Comparison of ENCODE assay signal across 15 cellular contexts in genomic region chr10:29698766-29699490, GRCh38.
DNase-seq lines count a peak whose midpoint lies in the region; ATAC-seq and TF ChIP-seq lines count a peak whose summit lies in the region.
"Had no signal": no experiment of that assay in that cellular context is flagged by ENCODE, and none has a peak within 500 bp of the region (broad histone marks: within the 10 kb centered on the region; RNA-seq: fewer than 3 reads in every experiment).

No MANE protein-coding gene starts in this region.

- no peak for TF ChIP-seq POLR2A in esophagus muscularis mucosa (IDR thresholded peaks at IDR 0.05; ENCODE audit: low read depth)

- peaks cover 28% of the 10 kb centered on the region for H3K4me1 Mint-ChIP-seq in type B pancreatic cell (ENCODE audit: unreplicated experiment)

- peaks cover 13 to 84% (median 76%) of the 10 kb centered on the region in 4 donors for H3K4me1 ChIP-seq in esophagus muscularis mucosa
- peaks cover 15 to 20% of the 10 kb centered on the region in 2 experiments for H3K4me1 ChIP-seq in trophoblast cell (ENCODE audit: control insufficient read depth in 1 of 2, insufficient read depth in 2 of 2, low read length in 2 of 2)

- no peak overlapping the region for H2BK12ac ChIP-seq in trophoblast cell (ENCODE audit: low read length)

- H3K9ac ChIP-seq in trophoblast cell (ENCODE audit: low read length), result no peak overlapping the region

- H3K27me3 ChIP-seq in esophagus muscularis mucosa (no peaks in the 10 kb centered on the region), trophoblast cell (ENCODE audit: insufficient read depth, low read length) (no peaks in the 10 kb centered on the region), WERI-Rb-1 (ENCODE audit: insufficient read depth, low read depth, severe bottlenecking) (no peaks in the 10 kb centered on the region)

- no peak overlapping the region for H4K12ac ChIP-seq in trophoblast cell (ENCODE audit: low read depth, low read length)

- DNase-seq in NCI-H345 treated with DMSO at 0.1 percent for 48 hours (lab: John Stamatoyannopoulos, UW; ENCODE audit: unreplicated experiment), result peak; percentile 16
- DNase-seq in esophagus muscularis mucosa (ENCODE audit: extremely low spot score), result no peak
- peak; percentile 76 to 87 for DNase-seq in trophoblast cell
- DNase-seq in type B pancreatic cell (ENCODE audit: extremely low spot score, unreplicated experiment), result no peak
- no peak for DNase-seq in amniotic stem cell (lab: John Stamatoyannopoulos, UW)
- no peak for DNase-seq in WERI-Rb-1
- DNase-seq: CD4-positive, CD25-positive, alpha-beta regulatory T cell; KG1; NCI-H1436; NCI-H2029; NCI-H446; NCI-H82 had no signal

- no peaks in the 10 kb centered on the region for H3K27me3 Mint-ChIP-seq in type B pancreatic cell
- H3K27me3 Mint-ChIP-seq: B cell; CD4-positive, CD25-positive, alpha-beta regulatory T cell had no signal

- no peak overlapping the region for H2BK5ac ChIP-seq in trophoblast cell (ENCODE audit: low read depth, low read length, poor library complexity)

- H2AFZ ChIP-seq in trophoblast cell (ENCODE audit: insufficient read depth, low read length, poor library complexity), result no peak overlapping the region

- H3K4me3 ChIP-seq in esophagus muscularis mucosa, result no peak overlapping the region
- H3K4me3 ChIP-seq in trophoblast cell (ENCODE audit: low read depth, low read length), result no peak overlapping the region
- H3K4me3 ChIP-seq in WERI-Rb-1 (ENCODE audit: low read depth, low read length), result no peak overlapping the region

- no peak for ATAC-seq in HG03139 (IDR thresholded peaks at IDR 0.05; ENCODE audit: unreplicated experiment)
- ATAC-seq: HepG2 had no signal

- no peak overlapping the region for H3K4me2 ChIP-seq in trophoblast cell (ENCODE audit: low read length)

- H3K27ac ChIP-seq in esophagus muscularis mucosa (replicated peaks in 1 of 4) (peak overlapping the region; percentile 4 to 58 (median 40)), trophoblast cell (ENCODE audit: low read depth, low read length) (no peak overlapping the region), WERI-Rb-1 (no peak overlapping the region)

- no peak overlapping the region for H3K4ac ChIP-seq in trophoblast cell (ENCODE audit: low read depth, low read length)

- H3K18ac ChIP-seq in trophoblast cell (ENCODE audit: low read length), result no peak overlapping the region

- H3K14ac ChIP-seq in trophoblast cell (ENCODE audit: low read length), result no peak overlapping the region

- TF ChIP-seq CTCF in esophagus muscularis mucosa (IDR thresholded peaks at IDR 0.05) (no peak), type B pancreatic cell (conservative IDR thresholded peaks at IDR 0.05) (no peak), WERI-Rb-1 (IDR thresholded peaks at IDR 0.05; ENCODE audit: low read depth, low read length) (no peak)

- peaks cover 3% of the 10 kb centered on the region for H3K79me1 ChIP-seq in trophoblast cell (ENCODE audit: low read length)

- H2BK120ac ChIP-seq in trophoblast cell (ENCODE audit: insufficient read depth, low read length, poor library complexity), result no peak overlapping the region

- 94% methylated on average over 8 of the region's 8 CpGs for WGBS in esophagus muscularis mucosa
- no CpG with 5 or more reads among the region's 8 CpGs for WGBS in trophoblast cell (ENCODE audit: extremely low coverage, insufficient coverage, insufficient read length)

- H3K23ac ChIP-seq in trophoblast cell (ENCODE audit: low read length), result no peak overlapping the region

- intact Hi-C loops in esophagus muscularis mucosa (cut with DNase I), result no loop called here

- no peak overlapping the region for H3K4me3 Mint-ChIP-seq in type B pancreatic cell
- H3K4me3 Mint-ChIP-seq: B cell; CD4-positive, CD25-positive, alpha-beta regulatory T cell had no signal

- H2AK5ac ChIP-seq in trophoblast cell (ENCODE audit: low read length), result no peak overlapping the region

- H3K9me3 Mint-ChIP-seq in type B pancreatic cell, result peaks cover 4% of the 10 kb centered on the region

- H3K36me3 ChIP-seq in esophagus muscularis mucosa (no peaks in the 10 kb centered on the region), trophoblast cell (ENCODE audit: control insufficient read depth in 1 of 2, insufficient read depth in 2 of 2, low read length in 2 of 2) (peaks cover 0 to 5% of the 10 kb centered on the region in 2 experiments), WERI-Rb-1 (no peaks in the 10 kb centered on the region)

- H4K8ac ChIP-seq in trophoblast cell (ENCODE audit: low read depth, low read length), result no peak overlapping the region

- no peaks in the 10 kb centered on the region for H3K9me3 ChIP-seq in esophagus muscularis mucosa
- H3K9me3 ChIP-seq in trophoblast cell (ENCODE audit: insufficient read depth, low read depth, low read length), result no peaks in the 10 kb centered on the region
- no peaks in the 10 kb centered on the region for H3K9me3 ChIP-seq in WERI-Rb-1 (ENCODE audit: severe bottlenecking)

- H4K91ac ChIP-seq in trophoblast cell (ENCODE audit: low read depth, low read length), result no peak overlapping the region

- H3K79me2 ChIP-seq in trophoblast cell (ENCODE audit: control insufficient read depth, insufficient read depth, low read length, poor library complexity), result no peaks in the 10 kb centered on the region

- no peak for TF ChIP-seq EP300 in esophagus muscularis mucosa (IDR thresholded peaks at IDR 0.05)

- H3K36me3 Mint-ChIP-seq in type B pancreatic cell, result peaks cover 24% of the 10 kb centered on the region

- H3K27ac Mint-ChIP-seq in type B pancreatic cell, result peak overlapping the region; percentile 44
- H3K27ac Mint-ChIP-seq: B cell had no signal

Comparison
In these comparisons a context has a peak if more than half of its experiments do, and no peak if none do; other contexts are left out.
1. DNase-seq: peak in NCI-H345 treated with DMSO at 0.1 percent for 48 hours (single experiment) and trophoblast cell (2 of 2); none in esophagus muscularis mucosa (single experiment), type B pancreatic cell (single experiment), amniotic stem cell (single experiment) and WERI-Rb-1 (single experiment).
2. H3K27ac ChIP-seq: peak in esophagus muscularis mucosa (4 of 4); none in trophoblast cell (single experiment) and WERI-Rb-1 (single experiment).